In the genomic region with DNA sequence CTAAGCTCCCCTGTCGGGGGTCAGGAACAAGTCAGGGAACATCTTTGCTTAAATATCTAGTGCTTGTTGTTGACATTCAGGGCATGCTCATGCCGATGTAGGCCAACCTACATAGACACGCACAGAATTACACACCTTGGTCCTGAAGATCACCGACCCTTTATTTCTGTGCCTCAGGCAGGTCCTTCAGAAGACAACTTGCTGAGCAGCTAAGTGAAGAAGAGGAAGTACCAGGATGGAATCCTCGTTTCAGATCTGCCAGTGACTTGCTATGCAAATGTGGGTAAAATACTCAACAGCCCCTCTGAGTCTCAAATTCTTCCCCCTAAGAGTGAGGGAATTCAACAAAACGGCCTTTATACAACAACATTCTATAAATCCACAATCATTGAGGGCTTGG, we compare ENCODE assay signal across 34 cellular contexts.
A peak's percentile ranks its signal among the peaks of the same experiment; 100 is the strongest.
DNase-seq lines count a peak whose midpoint lies in the region; ATAC-seq, FAIRE-seq and TF ChIP-seq lines count a peak whose summit lies in the region.
"Had no signal": no experiment of that assay in that cellular context is flagged by ENCODE, and none has a peak within 500 bp of the region (broad histone marks: within the 10 kb centered on the region; RNA-seq: fewer than 3 reads in every experiment).

No MANE protein-coding gene starts in this region.

- H3K4me3 ChIP-seq in DOHH2 (ENCODE audit: low read length) (no peak overlapping the region), PC-9 (no peak overlapping the region)
- H3K4me3 ChIP-seq: esophagus squamous epithelium, GM23338, heart left ventricle, right atrium auricular region, SK-N-MC, smooth muscle cell, thoracic aorta had no signal

- TF ChIP-seq CTCF in DOHH2 (IDR thresholded peaks at IDR 0.05; ENCODE audit: low read depth, low read length, poor library complexity, severe bottlenecking) (no peak), PC-9 (conservative IDR thresholded peaks at IDR 0.05) (no peak)

- FAIRE-seq in H54 (lab: Jason Lieb, UNC) = no peak
- FAIRE-seq: endometrium, urothelium cell line had no signal

- peak overlapping the region; percentile 40; the same call in 1 of the 2 replicates for H2AFZ ChIP-seq in PC-9
- H2AFZ ChIP-seq: GM23338 had no signal

- H4K20me1 ChIP-seq in DOHH2 (ENCODE audit: control insufficient read depth, insufficient read depth, low read depth, low read length) (no peaks in the 10 kb centered on the region), PC-9 (ENCODE audit: insufficient read depth) (no peaks in the 10 kb centered on the region)

- POLR2A ChIA-PET in PC-9 (lab: Charles Lee; ENCODE audit: unreplicated experiment) = no interaction called here

- intact Hi-C loops in PC-9 (cut with micrococcal nuclease; ENCODE audit: unreplicated experiment) = no loop called here

- BruUV-seq in PC-9 (replicated peaks; lab: Mats Ljungman, UMichigan) = no TSS peak

- CTCF ChIA-PET in PC-9 (lab: Charles Lee) = no interaction called here

- H3K27me3 ChIP-seq in DOHH2 (ENCODE audit: control insufficient read depth, low read length) = no peaks in the 10 kb centered on the region
- H3K27me3 ChIP-seq in PC-9 (ENCODE audit: insufficient read depth, low read depth) = 0 out of 2 replicates have a peak, but pooled peaks cover 14% of the 10 kb centered on the region
- H3K27me3 ChIP-seq: brain microvascular endothelial cell, esophagus squamous epithelium, heart left ventricle, right atrium auricular region had no signal

- no peaks in the 10 kb centered on the region for H3K36me3 ChIP-seq in DOHH2 (ENCODE audit: control insufficient read depth, low read length)
- no peaks in the 10 kb centered on the region for H3K36me3 ChIP-seq in PC-9 (ENCODE audit: low read depth)
- H3K36me3 ChIP-seq: brain microvascular endothelial cell, esophagus squamous epithelium, heart left ventricle, right atrium auricular region, thoracic aorta had no signal

- no peaks in the 10 kb centered on the region for H3K9me2 ChIP-seq in DOHH2 (replicated peaks; ENCODE audit: control insufficient read depth, low read length)
- H3K9me2 ChIP-seq in PC-9 (ENCODE audit: insufficient read depth) = no peaks in the 10 kb centered on the region

- H3K79me2 ChIP-seq in DOHH2 (ENCODE audit: control insufficient read depth, low read length) (no peaks in the 10 kb centered on the region), PC-9 (ENCODE audit: low read depth) (no peaks in the 10 kb centered on the region)

- TF ChIP-seq POLR2A in H54 (IDR thresholded peaks at IDR 0.05; ENCODE audit: low read depth, low read length) = no peak

- DNase-seq in Kasumi-1 (lab: John Stamatoyannopoulos, UW) (peak; percentile 58 to 59), PC-9 (no peak), H54 (ENCODE audit: insufficient read length, low spot score) (no peak), cerebellar cortex (ENCODE audit: low spot score) (no peak)
- DNase-seq: activated CD8-positive, alpha-beta T cell treated with anti-CD3 and anti-CD28 coated beads, Interleukin-2, amount 10 ng/mL, durations not matched to agents 7 days and 5 days; amygdala; brain microvascular endothelial cell; Caco-2; DMS53; esophagus squamous epithelium; foreskin keratinocyte; GF-D8; heart left ventricle; NCI-H1092; NCI-H1694 treated with DMSO at 0.1 percent for 48 hours; NCI-H82; PC-3; posterior cingulate gyrus; stimulated activated naive CD8-positive, alpha-beta T cell treated with anti-CD3 and anti-CD28 coated beads, Interleukin-15, amount 100 ng/mL, for 72 hours had no signal

- H3K27ac ChIP-seq in DOHH2 (ENCODE audit: low read depth, low read length) = no peak overlapping the region
- H3K27ac ChIP-seq in PC-9 = no peak overlapping the region
- H3K27ac ChIP-seq: brain microvascular endothelial cell, esophagus squamous epithelium, foreskin keratinocyte, heart left ventricle, HL-60, KMS-11, right atrium auricular region, SK-N-MC, thoracic aorta had no signal

- peak; percentile 68 for ATAC-seq in GM19351 (IDR thresholded peaks at IDR 0.05; ENCODE audit: unreplicated experiment)
- ATAC-seq in activated CD4-positive, CD25-positive, alpha-beta regulatory T cell treated with anti-CD3 and anti-CD28 coated beads, Interleukin-2, amount 50 U/mL, for 24 hours = no peak
- no peak for ATAC-seq in GM21576 (IDR thresholded peaks at IDR 0.05; ENCODE audit: unreplicated experiment)
- ATAC-seq: activated CD8-positive, alpha-beta T cell treated with anti-CD3 and anti-CD28 coated beads, Interleukin-2, amount 10 ng/mL, durations not matched to agents 7 days and 5 days; activated naive CD4-positive, alpha-beta T cell treated with anti-CD3 and anti-CD28 coated beads, Interleukin-2, amount 50 U/mL, for 72 hours; activated T-helper 17 cell treated with anti-CD3 and anti-CD28 coated beads, Interleukin-2, amount 50 U/mL, for 72 hours; foreskin keratinocyte; GM23338; heart left ventricle; PC-3; stimulated activated naive CD8-positive, alpha-beta T cell treated with anti-CD3 and anti-CD28 coated beads, Interleukin-15, amount 100 ng/mL, for 72 hours had no signal

- H3K9me3 ChIP-seq in DOHH2 (ENCODE audit: control insufficient read depth, insufficient read depth, low read length) (no peaks in the 10 kb centered on the region), PC-9 (ENCODE audit: insufficient read depth, low read depth) (no peaks in the 10 kb centered on the region)
- H3K9me3 ChIP-seq: Caco-2, esophagus squamous epithelium, heart left ventricle, right atrium auricular region, thoracic aorta had no signal

- H3K4me1 ChIP-seq in DOHH2 (ENCODE audit: control insufficient read depth, low read length) = peaks cover 11% of the 10 kb centered on the region
- H3K4me1 ChIP-seq in PC-9 (replicated peaks; ENCODE audit: insufficient read depth) = no peaks in the 10 kb centered on the region
- H3K4me1 ChIP-seq: Caco-2, foreskin keratinocyte had no signal

- H3K4me2 ChIP-seq in DOHH2 (ENCODE audit: low read length) (peak overlapping the region; percentile 21), PC-9 (no peak overlapping the region)
- H3K4me2 ChIP-seq: GM23338, KMS-11, smooth muscle cell had no signal

- H3F3A ChIP-seq in DOHH2 (ENCODE audit: control insufficient read depth, insufficient read depth) (no peaks in the 10 kb centered on the region), PC-9 (ENCODE audit: insufficient read depth, low read depth) (no peaks in the 10 kb centered on the region)

Comparison
In these comparisons a context has a peak if more than half of its experiments do, and no peak if none do; other contexts are left out.
1. DNase-seq: peak in Kasumi-1 (2 of 2); none in PC-9 (0 of 2), H54 (single experiment) and cerebellar cortex (single experiment).